Comparison of ENCODE assay signal across 8 cellular contexts in the genomic region with DNA sequence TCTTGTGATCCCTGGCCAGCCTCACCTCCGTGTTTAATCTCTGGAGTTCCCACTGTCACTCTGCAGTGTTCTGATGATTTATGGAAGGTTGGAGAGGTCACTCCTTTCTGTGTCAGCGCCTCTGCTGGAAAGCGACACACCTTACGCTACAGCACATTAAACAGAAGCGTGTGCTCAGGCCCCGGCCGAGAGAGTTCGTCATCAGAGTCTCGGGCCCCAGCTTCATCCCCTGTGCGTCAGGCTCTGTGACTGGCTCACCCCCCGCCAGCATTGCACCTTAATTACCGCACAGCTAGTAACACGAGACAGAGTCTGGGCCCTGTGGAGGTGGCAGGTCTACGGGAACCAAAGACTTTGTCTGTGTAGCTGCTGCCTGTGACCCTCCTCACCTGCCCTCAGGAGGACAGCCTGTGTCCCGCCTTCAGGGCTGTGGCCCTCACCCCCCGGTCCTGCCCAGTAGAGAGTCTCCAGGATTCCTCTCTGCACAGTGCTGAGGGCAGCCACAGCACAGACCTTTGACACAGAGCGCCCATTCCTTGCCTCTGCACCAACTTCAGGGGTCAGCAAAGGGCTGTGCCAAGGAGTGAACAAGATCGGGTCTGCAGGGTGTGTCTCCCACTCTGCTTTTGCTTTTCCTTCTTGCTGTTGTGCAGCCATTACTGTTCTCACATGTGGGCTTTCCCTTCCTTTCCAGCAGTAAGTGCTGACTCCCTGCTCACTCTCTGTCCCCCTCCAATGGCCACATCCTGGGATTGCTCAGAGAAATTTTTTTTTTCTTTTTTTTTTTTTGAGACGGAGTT.
DNase-seq lines count a peak whose midpoint lies in the region; ATAC-seq, FAIRE-seq and TF ChIP-seq lines count a peak whose summit lies in the region.

No MANE protein-coding gene starts in this region.

- H3K9me3 Mint-ChIP-seq in activated CD4-positive, alpha-beta T cell treated with anti-CD3 and anti-CD28 coated beads, Interleukin-2, amount 10 ng/mL, durations not matched to agents 24 days and 14 days = no peaks in the 10 kb centered on the region

- no peak overlapping the region for H3K4me3 Mint-ChIP-seq in activated CD4-positive, alpha-beta T cell treated with anti-CD3 and anti-CD28 coated beads, Interleukin-2, amount 10 ng/mL, durations not matched to agents 24 days and 14 days

- FAIRE-seq in GM12892 (lab: Jason Lieb, UNC) = no peak

- peak overlapping the region; percentile 81 for H3K27ac Mint-ChIP-seq in activated CD4-positive, alpha-beta T cell treated with anti-CD3 and anti-CD28 coated beads, Interleukin-2, amount 10 ng/mL, durations not matched to agents 24 days and 14 days

- intact Hi-C loops in activated CD4-positive, alpha-beta T cell treated with anti-CD3 and anti-CD28 coated beads, Interleukin-2, amount 10 ng/mL, durations not matched to agents 24 days and 14 days (cut with micrococcal nuclease) = loop anchor here (2.0 kb wide), 1 partner anchor 82 kb away; no protein-coding TSS in a partner anchor
- intact Hi-C loops in lower leg skin (cut with DNase I; ENCODE audit: low total_unique reads) = no loop called here

- no peaks in the 10 kb centered on the region for H3K9me3 ChIP-seq in fibroblast of lung (ENCODE audit: control insufficient read depth, insufficient read depth, low read depth, low read length)

- H3K27me3 ChIP-seq in fibroblast of lung (ENCODE audit: control insufficient read depth, insufficient read depth, low read length) = no peaks in the 10 kb centered on the region

- no peaks in the 10 kb centered on the region for H4K20me1 ChIP-seq in fibroblast of lung (ENCODE audit: control insufficient read depth, extremely low read depth, insufficient read depth, low read length)

- no peak overlapping the region for H3K4me3 ChIP-seq in NB4 (ENCODE audit: low read depth, low read length)
- H3K4me3 ChIP-seq in fibroblast of lung (replicated peaks in 1 of 4; ENCODE audit: control extremely low read depth in 1 of 4, insufficient read depth in 1 of 4, low read depth in 3 of 4, low read length in 4 of 4) = no peak overlapping the region
- no peak overlapping the region for H3K4me3 ChIP-seq in lower leg skin (ENCODE audit: low read depth, poor library complexity, severe bottlenecking)

- H3K27me3 Mint-ChIP-seq in activated CD4-positive, alpha-beta T cell treated with anti-CD3 and anti-CD28 coated beads, Interleukin-2, amount 10 ng/mL, durations not matched to agents 24 days and 14 days = no peaks in the 10 kb centered on the region

- H3K36me3 ChIP-seq in fibroblast of lung (ENCODE audit: control insufficient read depth, insufficient read depth, low read length) = peaks cover 8% of the 10 kb centered on the region

- TF ChIP-seq CTCF in NB4 (IDR thresholded peaks at IDR 0.05; ENCODE audit: low read depth, low read length) (peak; percentile 48), fibroblast of lung (conservative IDR thresholded peaks at IDR 0.05 in 1 of 2, IDR thresholded peaks at IDR 0.05 in 1 of 2; ENCODE audit: low read depth in 1 of 2, low read length in 2 of 2) (peak; percentile 86 to 87), omental fat pad (IDR thresholded peaks at IDR 0.05) (no peak), lower leg skin (IDR thresholded peaks at IDR 0.05) (no peak)

- H3K9ac ChIP-seq in fibroblast of lung (ENCODE audit: insufficient read depth, low read length) = no peak overlapping the region

- peaks cover 28% of the 10 kb centered on the region for H3K36me3 Mint-ChIP-seq in activated CD4-positive, alpha-beta T cell treated with anti-CD3 and anti-CD28 coated beads, Interleukin-2, amount 10 ng/mL, durations not matched to agents 24 days and 14 days (ENCODE audit: low read depth)

- no peak for TF ChIP-seq POLR2A in NB4 (IDR thresholded peaks at IDR 0.05; ENCODE audit: extremely low read depth, insufficient read length)
- no peak for TF ChIP-seq POLR2A in GM12892 (IDR thresholded peaks at IDR 0.05; ENCODE audit: low read depth, low read length)
- no peak for TF ChIP-seq POLR2A in lower leg skin (IDR thresholded peaks at IDR 0.05)

- H2AFZ ChIP-seq in fibroblast of lung (ENCODE audit: low read length) = no peak overlapping the region

- DNase-seq in activated CD4-positive, alpha-beta T cell treated with anti-CD3 and anti-CD28 coated beads, Interleukin-2, amount 10 ng/mL, durations not matched to agents 24 days and 14 days = peak; percentile 65
- no peak for DNase-seq in activated CD4-positive, alpha-beta T cell treated with anti-CD3 and anti-CD28 coated beads for 1 hour
- DNase-seq in NB4 (ENCODE audit: low read depth) = peak; percentile 43
- DNase-seq in SW 1271 (lab: John Stamatoyannopoulos, UW) = peak; percentile 26 to 50
- DNase-seq in fibroblast of lung (ENCODE audit: low read depth in 2 of 2) = peak; percentile 61 to 84
- DNase-seq in omental fat pad (ENCODE audit: low spot score) = no peak
- no peak for DNase-seq in GM12892 (ENCODE audit: insufficient read length)
- DNase-seq in lower leg skin (ENCODE audit: low spot score in 2 of 2) = no peak

- no peak overlapping the region for H3K27ac ChIP-seq in fibroblast of lung (ENCODE audit: insufficient read depth, low read length)

- H3K79me2 ChIP-seq in fibroblast of lung (ENCODE audit: control insufficient read depth, insufficient read depth, low read length) = no peaks in the 10 kb centered on the region

- H3K4me1 ChIP-seq in fibroblast of lung (ENCODE audit: control insufficient read depth, extremely low read depth, insufficient read depth, low read length) = no peaks in the 10 kb centered on the region

- peaks cover 29% of the 10 kb centered on the region for H3K4me1 Mint-ChIP-seq in activated CD4-positive, alpha-beta T cell treated with anti-CD3 and anti-CD28 coated beads, Interleukin-2, amount 10 ng/mL, durations not matched to agents 24 days and 14 days

- 78 to 83% methylated on average over 19 of the region's 19 CpGs for WGBS in lower leg skin, 2 donors

- no peak overlapping the region for H3K4me2 ChIP-seq in fibroblast of lung (ENCODE audit: extremely low read depth, insufficient read depth, low read length)

- peak; percentile 25 for ATAC-seq in omental fat pad (ENCODE audit: low FRiP score)

Comparison
In these comparisons a context has a peak if more than half of its experiments do, and no peak if none do; other contexts are left out.
1. DNase-seq: peak in activated CD4-positive, alpha-beta T cell treated with anti-CD3 and anti-CD28 coated beads, Interleukin-2, amount 10 ng/mL, durations not matched to agents 24 days and 14 days (single experiment), NB4 (single experiment), SW 1271 (2 of 2) and fibroblast of lung (2 of 2); none in activated CD4-positive, alpha-beta T cell treated with anti-CD3 and anti-CD28 coated beads for 1 hour (single experiment), omental fat pad (single experiment), GM12892 (single experiment) and lower leg skin (0 of 2).
2. CTCF ChIP-seq: peak in NB4 (single experiment) and fibroblast of lung (2 of 2); none in omental fat pad (0 of 3) and lower leg skin (0 of 3).